ENCODE assay signal across 27 cellular contexts in the genomic region with DNA sequence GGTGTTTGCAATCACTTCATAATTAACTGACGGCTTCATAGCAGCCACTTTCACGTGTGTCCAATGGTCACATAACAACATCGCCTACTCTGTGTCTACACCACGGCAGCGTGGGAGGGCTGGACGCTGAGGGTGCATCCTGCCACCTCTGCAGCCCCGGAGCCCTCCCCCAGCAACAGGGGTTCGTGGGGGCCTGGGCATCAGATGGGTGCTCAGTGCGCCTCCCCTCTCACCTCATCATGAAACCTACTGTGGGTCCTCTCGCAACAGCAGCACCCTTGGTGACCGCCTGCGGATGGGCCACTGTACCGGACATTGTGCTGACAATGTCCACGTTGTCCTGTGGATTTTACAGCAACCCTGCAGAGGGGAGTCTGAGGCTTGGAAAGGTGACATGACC.
"Had no signal": no experiment of that assay in that cellular context is flagged by ENCODE, and none has a peak within 500 bp of the region (broad histone marks: within the 10 kb centered on the region; RNA-seq: fewer than 3 reads in every experiment).

No MANE protein-coding gene starts in this region.

- H3K9me3 ChIP-seq: lower lobe of right lung, sigmoid colon, spleen, tibial nerve, vagina had no signal

- DNase-seq: head of caudate nucleus; hippocampal formation; kidney glomerular epithelial cell; left cardiac atrium; left ventricle myocardium superior; lower lobe of right lung; mammary epithelial cell; mesendoderm; naive thymus-derived CD4-positive, alpha-beta T cell; nucleus accumbens; right cardiac atrium; sigmoid colon; small intestine; spleen; stimulated activated CD4-positive, alpha-beta T cell treated with anti-CD3 and anti-CD28 coated beads, Interleukin-2, amount 100 ng/mL, for 48 hours; stimulated activated CD4-positive, alpha-beta T cell treated with anti-CD3 and anti-CD28 coated beads, Interleukin-4, amount 100 ng/mL, for 4 hours; stimulated activated CD8-positive, alpha-beta memory T cell treated with anti-CD3 and anti-CD28 coated beads, Interleukin-4, amount 100 ng/mL, for 48 hours; stimulated activated naive CD4-positive, alpha-beta T cell treated with Interleukin-2 at 50 U/mL for 16 hours; stimulated activated naive CD8-positive, alpha-beta T cell treated with anti-CD3 and anti-CD28 coated beads, Interleukin-15, amount 100 ng/mL, for 72 hours; substantia nigra had no signal

- ATAC-seq: left cardiac atrium; left lobe of liver; left ventricle myocardium superior; lower lobe of right lung; naive thymus-derived CD4-positive, alpha-beta T cell; natural killer cell treated with Interleukin-12 subunit alpha and Interleukin-12 subunit beta and Interleukin-15 and Interleukin-18, amount 100 ng/mL, for 72 hours; right cardiac atrium; stimulated activated memory B cell treated with anti-CD40 and anti-IgM and Interleukin-4, amounts not matched to agents 10 μg/mL and 1 μg/mL and 100 μg/mL, for 72 hours; stimulated activated naive CD8-positive, alpha-beta T cell treated with anti-CD3 and anti-CD28 coated beads, Interleukin-15, amount 100 ng/mL, for 72 hours had no signal

- H3K27me3 ChIP-seq: vagina had no signal

- FAIRE-seq: keratinocyte, small intestine had no signal

- H2AFZ ChIP-seq: parathyroid adenoma had no signal

- H3K79me2 ChIP-seq: parathyroid adenoma had no signal

- H3K27ac ChIP-seq: lower lobe of right lung, parathyroid adenoma, sigmoid colon, spleen, tibial nerve, vagina had no signal

- H3K4me3 ChIP-seq: lower lobe of right lung, sigmoid colon, spleen, tibial nerve, vagina had no signal

- H3K4me1 ChIP-seq: lower lobe of right lung, parathyroid adenoma, sigmoid colon, spleen, tibial nerve, vagina had no signal

- H3K36me3 ChIP-seq: lower lobe of right lung, sigmoid colon, spleen, tibial nerve, vagina had no signal
